In the genomic region with DNA sequence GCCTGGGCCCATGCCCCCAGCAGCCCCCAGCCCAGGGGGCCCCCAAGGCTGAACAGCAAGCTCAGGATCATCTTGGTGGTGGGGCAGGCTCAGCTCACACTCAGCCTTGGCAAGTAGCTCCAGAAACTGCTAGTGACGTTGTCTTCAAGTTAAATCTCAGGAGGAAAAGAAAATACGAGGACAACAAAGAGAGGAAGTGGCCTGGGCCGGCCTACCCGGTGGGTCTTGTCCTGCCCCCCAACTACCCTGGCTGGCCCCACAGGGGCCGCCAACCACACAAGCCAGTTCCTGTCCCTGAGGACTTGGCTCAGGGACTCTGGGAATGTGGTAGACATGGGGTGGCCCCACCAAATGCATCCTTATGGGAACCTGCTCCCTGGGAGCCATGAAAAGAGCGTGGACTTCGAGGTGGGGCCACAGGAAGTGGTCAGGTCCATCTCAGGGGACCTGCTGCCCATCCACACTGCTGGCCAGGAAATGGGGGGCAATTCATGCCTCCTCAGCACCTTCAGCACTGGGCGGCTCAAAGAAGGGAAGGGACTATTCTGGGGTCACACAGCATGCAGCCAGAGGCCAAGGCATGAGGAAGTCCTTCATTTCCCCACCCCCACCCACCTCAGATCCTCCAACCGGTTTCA, we compare ENCODE assay signal across 11 cellular contexts. TPM values are rescaled to one million over a fixed set of nuclear protein-coding genes. Genes with fewer than 3 reads are reported as not detected.
A peak's percentile ranks its signal among the peaks of the same experiment; 100 is the strongest.
DNase-seq lines count a peak whose midpoint lies in the region; ATAC-seq, FAIRE-seq and TF ChIP-seq lines count a peak whose summit lies in the region.
"Had no signal": no experiment of that assay in that cellular context is flagged by ENCODE, and none has a peak within 500 bp of the region (broad histone marks: within the 10 kb centered on the region; RNA-seq: fewer than 3 reads in every experiment).

A gene with protein sequence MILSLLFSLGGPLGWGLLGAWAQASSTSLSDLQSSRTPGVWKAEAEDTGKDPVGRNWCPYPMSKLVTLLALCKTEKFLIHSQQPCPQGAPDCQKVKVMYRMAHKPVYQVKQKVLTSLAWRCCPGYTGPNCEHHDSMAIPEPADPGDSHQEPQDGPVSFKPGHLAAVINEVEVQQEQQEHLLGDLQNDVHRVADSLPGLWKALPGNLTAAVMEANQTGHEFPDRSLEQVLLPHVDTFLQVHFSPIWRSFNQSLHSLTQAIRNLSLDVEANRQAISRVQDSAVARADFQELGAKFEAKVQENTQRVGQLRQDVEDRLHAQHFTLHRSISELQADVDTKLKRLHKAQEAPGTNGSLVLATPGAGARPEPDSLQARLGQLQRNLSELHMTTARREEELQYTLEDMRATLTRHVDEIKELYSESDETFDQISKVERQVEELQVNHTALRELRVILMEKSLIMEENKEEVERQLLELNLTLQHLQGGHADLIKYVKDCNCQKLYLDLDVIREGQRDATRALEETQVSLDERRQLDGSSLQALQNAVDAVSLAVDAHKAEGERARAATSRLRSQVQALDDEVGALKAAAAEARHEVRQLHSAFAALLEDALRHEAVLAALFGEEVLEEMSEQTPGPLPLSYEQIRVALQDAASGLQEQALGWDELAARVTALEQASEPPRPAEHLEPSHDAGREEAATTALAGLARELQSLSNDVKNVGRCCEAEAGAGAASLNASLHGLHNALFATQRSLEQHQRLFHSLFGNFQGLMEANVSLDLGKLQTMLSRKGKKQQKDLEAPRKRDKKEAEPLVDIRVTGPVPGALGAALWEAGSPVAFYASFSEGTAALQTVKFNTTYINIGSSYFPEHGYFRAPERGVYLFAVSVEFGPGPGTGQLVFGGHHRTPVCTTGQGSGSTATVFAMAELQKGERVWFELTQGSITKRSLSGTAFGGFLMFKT (minus strand): TSS at position 145 of the 638 bp plus-strand sequence. CDS start 74 bp downstream, at position 71.

- TF ChIP-seq POLR2A in Peyer's patch (IDR thresholded peaks at IDR 0.05) (no peak), endothelial cell of umbilical vein (IDR thresholded peaks at IDR 0.05; ENCODE audit: low read depth, low read length) (peak; percentile 76), testis (IDR thresholded peaks at IDR 0.05) (no peak)

- H3K79me2 ChIP-seq in endothelial cell of umbilical vein (ENCODE audit: control insufficient read depth, insufficient read depth, low read length) = peaks cover 53% of the 10 kb centered on the region

- H3K4me2 ChIP-seq in endothelial cell of umbilical vein (ENCODE audit: insufficient read depth, low read length) = peak within 1 kb of the TSS; percentile 47

- H3K4me1 ChIP-seq in Peyer's patch (peaks cover 0 to 16% (median 0%) of the 10 kb centered on the region in 4 donors), endothelial cell of umbilical vein (ENCODE audit: control insufficient read depth, extremely low read depth, insufficient read depth, low read length) (peaks cover 66% of the 10 kb centered on the region), testis (peaks cover 64% of the 10 kb centered on the region)

- dilution Hi-C loops in endothelial cell of umbilical vein (cut with MboI; ENCODE audit: extremely low pct_ligation_motif_present, low sequenced_read_pairs) = no loop called here

- no peaks in the 10 kb centered on the region for H3K36me3 ChIP-seq in Peyer's patch
- no peaks in the 10 kb centered on the region for H3K36me3 ChIP-seq in endothelial cell of umbilical vein (ENCODE audit: control insufficient read depth in 2 of 2, extremely low read depth in 1 of 2, insufficient read depth in 2 of 2, low read length in 2 of 2)
- no peaks in the 10 kb centered on the region for H3K36me3 ChIP-seq in testis (ENCODE audit: low read depth, missing control alignments)
- H3K36me3 ChIP-seq: SJSA1 had no signal

- H4K20me1 ChIP-seq in endothelial cell of umbilical vein (replicated peaks; ENCODE audit: control insufficient read depth, extremely low read depth, insufficient read depth, low read length) = no peaks in the 10 kb centered on the region

- H2AFZ ChIP-seq in endothelial cell of umbilical vein (ENCODE audit: low read depth, low read length) = peak within 1 kb of the TSS; percentile 46

- 72 to 78% methylated on average over 8 to 9 of the region's 9 CpGs for WGBS in testis, 2 donors

- intact Hi-C loops in endothelial cell of umbilical vein (cut with micrococcal nuclease) = loop anchor here (2.0 to 10.0 kb wide), 4 partner anchors 13 to 1927 kb away; a partner anchor contains a TSS
- intact Hi-C loops in testis (cut with DNase I; ENCODE audit: low total_unique reads) = no loop called here

- POLR2A ChIA-PET in endothelial cell of umbilical vein (lab: Charles Lee) = interaction anchor here (2.5 to 3.1 kb wide), 2 partner anchors 12 kb away, joined by 11 to 13 read pairs; a partner anchor contains a TSS

- H3K27ac ChIP-seq in Peyer's patch (peak within 1 kb of the TSS; percentile 10 to 71 (median 49)), endothelial cell of umbilical vein (ENCODE audit: insufficient read depth, low read depth, low read length) (peak within 1 kb of the TSS; percentile 98), testis (peak within 1 kb of the TSS; percentile 24 to 87)
- H3K27ac ChIP-seq: foreskin keratinocyte had no signal

- peak in 1 of 3 donors; percentile 28 for DNase-seq in Peyer's patch
- DNase-seq in endothelial cell of umbilical vein (ENCODE audit: low read depth, low spot score) = peak; percentile 85
- DNase-seq in mesenteric fat pad (ENCODE audit: low spot score) = no peak
- DNase-seq in testis = no peak
- no peak for DNase-seq in AML-193 (lab: John Stamatoyannopoulos, UW)
- no peak for DNase-seq in AG08395 (ENCODE audit: low spot score)
- DNase-seq: activated CD4-positive, alpha-beta T cell treated with anti-CD3 and anti-CD28 coated beads, Interleukin-2, amount 50 U/mL, for 4 hours; foreskin keratinocyte had no signal

- no TSS peak for BruUV-seq in endothelial cell of umbilical vein (replicated peaks; lab: Mats Ljungman, UMichigan)

- CTCF ChIA-PET in endothelial cell of umbilical vein (lab: Charles Lee) = interaction anchor here (0.9 to 8.7 kb wide), 3 partner anchors 11 to 136 kb away, joined by 3 to 325 read pairs (median 110); a partner anchor contains a TSS

- H3K9me3 ChIP-seq in Peyer's patch (no peaks in the 10 kb centered on the region), endothelial cell of umbilical vein (replicated peaks; ENCODE audit: control insufficient read depth, insufficient read depth, low read length) (no peaks in the 10 kb centered on the region), testis (no peaks in the 10 kb centered on the region)
- H3K9me3 ChIP-seq: SJSA1 had no signal

- H3K27me3 ChIP-seq in Peyer's patch (no peaks in the 10 kb centered on the region), endothelial cell of umbilical vein (ENCODE audit: control insufficient read depth in 2 of 2, insufficient read depth in 2 of 2, low read length in 2 of 2) (no peaks in the 10 kb centered on the region), testis (no peaks in the 10 kb centered on the region)
- H3K27me3 ChIP-seq: foreskin keratinocyte, SJSA1 had no signal

- TF ChIP-seq CTCF in Peyer's patch (IDR thresholded peaks at IDR 0.05) (no peak), endothelial cell of umbilical vein (IDR thresholded peaks at IDR 0.05; ENCODE audit: extremely low read depth in 1 of 2, insufficient read depth in 1 of 2, low read depth in 1 of 2, low read length in 2 of 2) (no peak), testis (IDR thresholded peaks at IDR 0.05) (no peak)

- ATAC-seq in HG02884 (IDR thresholded peaks at IDR 0.05; ENCODE audit: unreplicated experiment) (no peak), GM18909 (IDR thresholded peaks at IDR 0.05; ENCODE audit: poor library complexity, unreplicated experiment) (no peak)

- no peaks in the 10 kb centered on the region for H3K9me1 ChIP-seq in endothelial cell of umbilical vein (replicated peaks; ENCODE audit: control insufficient read depth, extremely low read depth, insufficient read depth, low read length)

- peak within 1 kb of the TSS in 2 of 4 donors; percentile 24 to 28 for H3K4me3 ChIP-seq in Peyer's patch
- peak within 1 kb of the TSS; percentile 32 to 81 (median 65) for H3K4me3 ChIP-seq in endothelial cell of umbilical vein (replicated peaks in 1 of 3; ENCODE audit: insufficient read depth in 1 of 3, low read depth in 1 of 3, low read length in 3 of 3)
- no peak within 1 kb of the TSS for H3K4me3 ChIP-seq in testis
- H3K4me3 ChIP-seq: SJSA1 had no signal

- peak within 1 kb of the TSS; percentile 87 for H3K9ac ChIP-seq in endothelial cell of umbilical vein (replicated peaks; ENCODE audit: extremely low read depth, insufficient read depth, low read length)

- FAIRE-seq in endothelial cell of umbilical vein (lab: Jason Lieb, UNC) = peak; percentile 97

TF ChIP-seq in endothelial cell of umbilical vein, 7 proteins besides CTCF, POLR2A, EP300 and RAD21:
- peak; percentile 57 for TF ChIP-seq POLR2AphosphoS5 (IDR thresholded peaks at IDR 0.05; ENCODE audit: insufficient read depth, low read depth, low read length)
- TF ChIP-seq, protein P1, sequence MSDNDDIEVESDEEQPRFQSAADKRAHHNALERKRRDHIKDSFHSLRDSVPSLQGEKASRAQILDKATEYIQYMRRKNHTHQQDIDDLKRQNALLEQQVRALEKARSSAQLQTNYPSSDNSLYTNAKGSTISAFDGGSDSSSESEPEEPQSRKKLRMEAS (IDR thresholded peaks at IDR 0.05; ENCODE audit: insufficient read depth, insufficient read length) = no peak
- no peak for TF ChIP-seq MYC (IDR thresholded peaks at IDR 0.05; ENCODE audit: low read depth, low read length)
- TF ChIP-seq GATA2 (IDR thresholded peaks at IDR 0.05; ENCODE audit: insufficient read depth, insufficient read length, low read depth, low read length) = no peak

RNA-seq across cellular contexts. Expression of the gene that starts here (rescaled TPM):
- total RNA-seq in Peyer's patch = 10 to 100 TPM in 2 of 4 donors, 1 to 10 TPM in 2; 2.8 to 16.5 (median 12.6) TPM
- 169 TPM in 2 replicates for total RNA-seq in endothelial cell of umbilical vein
- polyA plus RNA-seq in endothelial cell of umbilical vein = 143 and 154 TPM in 2 replicates
- 139 and 140 TPM in 2 replicates for polyA plus RNA-seq in endothelial cell of umbilical vein (2011; cell fraction: cytosol; rRNA removed)
- polyA plus RNA-seq in endothelial cell of umbilical vein (2011; cell fraction: nucleus; rRNA removed) = 125 and 134 TPM in 2 replicates
- polyA plus RNA-seq in endothelial cell of umbilical vein (2012) = 160 and 182 TPM in 2 replicates
- 212 and 222 TPM in 2 replicates for polyA minus RNA-seq in endothelial cell of umbilical vein
- polyA minus RNA-seq in endothelial cell of umbilical vein (2011; cell fraction: cytosol; rRNA and poly(A)+ RNA removed) = not detected
- 64.9 and 76.6 TPM in 2 replicates for polyA minus RNA-seq in endothelial cell of umbilical vein (2011; cell fraction: nucleus; rRNA and poly(A)+ RNA removed)
- 78.4 TPM for total RNA-seq in mesenteric fat pad
- 10 to 100 TPM; 14.9 to 19.1 TPM for total RNA-seq in testis
- polyA plus RNA-seq in testis (ENCODE audit: insufficient read depth, low read depth, low replicate concordance) = 21.2 TPM

Comparison
In these comparisons a context has a peak if more than half of its experiments do, and no peak if none do; other contexts are left out.
1. H3K4me3 ChIP-seq: peak in endothelial cell of umbilical vein (3 of 3); none in testis (0 of 2).
2. Peak in every context shown above with its lines, with median percentiles within 50 percentile points of each other: H3K27ac ChIP-seq.